Comparison of ENCODE assay signal across 19 cellular contexts in the genomic region with DNA sequence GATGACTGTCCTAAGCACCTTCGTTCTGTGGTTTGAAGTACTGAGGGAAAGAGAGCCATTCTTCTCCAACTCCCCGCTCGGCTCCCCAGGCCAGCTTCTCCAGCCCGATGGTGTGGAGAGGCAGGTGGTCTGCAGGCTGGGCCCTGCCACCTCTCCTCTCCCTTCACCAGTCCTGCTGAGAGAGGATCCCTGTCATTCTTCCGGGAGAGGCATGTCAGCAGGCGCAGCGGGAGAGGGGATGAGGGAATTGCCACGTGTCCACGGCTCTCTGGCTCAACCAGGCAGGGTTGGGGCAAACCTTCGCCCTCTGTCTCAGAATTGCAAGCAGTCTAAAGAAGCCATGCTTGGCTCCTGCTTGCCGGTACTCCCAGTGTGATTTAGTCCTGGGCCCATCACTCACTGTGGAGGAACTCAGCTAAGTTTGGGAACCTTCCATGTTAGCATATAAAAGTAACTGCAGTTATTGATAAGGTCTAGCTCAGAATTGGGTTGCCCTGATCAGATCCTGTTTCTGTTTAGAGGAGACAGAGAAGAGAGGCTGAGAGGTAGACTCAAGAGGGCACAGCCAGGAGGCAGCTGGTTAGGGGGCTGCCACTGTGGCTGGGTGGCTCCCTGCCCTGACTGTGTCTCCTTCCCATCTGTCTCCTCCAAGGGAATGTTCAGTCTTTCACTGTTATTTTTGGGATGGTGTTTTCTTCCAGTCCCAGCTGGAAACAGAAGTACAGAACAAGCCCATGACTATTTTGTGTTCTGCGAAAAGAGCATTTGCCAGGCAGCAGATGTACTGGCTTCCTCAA. TPM values are rescaled to one million over a fixed set of nuclear protein-coding genes. Genes with fewer than 3 reads are reported as not detected.
DNase-seq lines count a peak whose midpoint lies in the region; ATAC-seq and TF ChIP-seq lines count a peak whose summit lies in the region.
"Had no signal": no experiment of that assay in that cellular context is flagged by ENCODE, and none has a peak within 500 bp of the region (broad histone marks: within the 10 kb centered on the region; RNA-seq: fewer than 3 reads in every experiment).

No MANE protein-coding gene starts in this region.

- peaks cover 12% of the 10 kb centered on the region for H3K36me3 ChIP-seq in CD8-positive, alpha-beta T cell (ENCODE audit: insufficient read depth, low read length)
- H3K36me3 ChIP-seq: ascending aorta, Peyer's patch, thoracic aorta had no signal

- no peaks in the 10 kb centered on the region for H3K27me3 ChIP-seq in CD8-positive, alpha-beta T cell (ENCODE audit: insufficient read depth, low read length)
- H3K27me3 ChIP-seq: ascending aorta, Peyer's patch had no signal

- CTCF ChIA-PET in activated CD4-positive, alpha-beta memory T cell treated with anti-CD3 and anti-CD28 coated beads for 36 hours (lab: Charles Lee): interaction anchor here (0.7 to 1.5 kb wide), 3 partner anchors 12 to 18 kb away, joined by 3 to 5 read pairs (median 4); a partner anchor contains a TSS
- CTCF ChIA-PET in activated CD4-positive, alpha-beta memory T cell treated with anti-CD3 and anti-CD28 coated beads, Interleukin-2, amount 10 ng/mL, durations not matched to agents 7 days and 5 days (lab: Charles Lee): no interaction called here
- CTCF ChIA-PET in CD8-positive, alpha-beta T cell (lab: Charles Lee): interaction anchor here (0.9 kb wide), 1 partner anchor 15 kb away, joined by 4 read pairs; no protein-coding TSS in a partner anchor

- H3K4me3 ChIP-seq in CD8-positive, alpha-beta T cell (ENCODE audit: low read depth, low read length): no peak overlapping the region
- H3K4me3 ChIP-seq: A549, ascending aorta, Peyer's patch, thoracic aorta had no signal

- POLR2A ChIA-PET in activated CD4-positive, alpha-beta memory T cell treated with anti-CD3 and anti-CD28 coated beads for 36 hours (lab: Charles Lee): interaction anchor here (0.9 to 1.6 kb wide), 3 partner anchors 11 to 18 kb away, joined by 3 to 6 read pairs (median 4); a partner anchor contains a TSS
- POLR2A ChIA-PET in activated CD4-positive, alpha-beta memory T cell treated with anti-CD3 and anti-CD28 coated beads, Interleukin-2, amount 10 ng/mL, durations not matched to agents 7 days and 5 days (lab: Charles Lee): no interaction called here
- POLR2A ChIA-PET in CD8-positive, alpha-beta T cell (lab: Charles Lee): interaction anchor here (0.8 to 1.5 kb wide), 3 partner anchors 10 to 18 kb away, joined by 3 to 4 read pairs (median 4); a partner anchor contains a TSS

- no peak for TF ChIP-seq CTCF in CD8-positive, alpha-beta T cell (IDR thresholded peaks at IDR 0.05)
- no peak for TF ChIP-seq CTCF in brain (conservative IDR thresholded peaks at IDR 0.05)
- no peak for TF ChIP-seq CTCF in osteocyte (IDR thresholded peaks at IDR 0.05)

- no peak for ATAC-seq in CD8-positive, alpha-beta T cell
- ATAC-seq in GM18519 (IDR thresholded peaks at IDR 0.05; ENCODE audit: low FRiP score, unreplicated experiment): no peak
- ATAC-seq: A549 had no signal

- no peaks in the 10 kb centered on the region for H3K9me3 Mint-ChIP-seq in activated CD4-positive, alpha-beta memory T cell treated with anti-CD3 and anti-CD28 coated beads for 36 hours
- no peaks in the 10 kb centered on the region for H3K9me3 Mint-ChIP-seq in activated CD4-positive, alpha-beta memory T cell treated with anti-CD3 and anti-CD28 coated beads, Interleukin-2, amount 10 ng/mL, durations not matched to agents 7 days and 5 days
- no peaks in the 10 kb centered on the region for H3K9me3 Mint-ChIP-seq in CD8-positive, alpha-beta T cell
- H3K9me3 Mint-ChIP-seq in brain (peaks cover 0 to 3% (median 0%) of the 10 kb centered on the region in 5 experiments), osteocyte (ENCODE audit: unreplicated experiment) (no peaks in the 10 kb centered on the region)

- intact Hi-C loops in activated CD4-positive, alpha-beta memory T cell treated with anti-CD3 and anti-CD28 coated beads for 36 hours (cut with micrococcal nuclease): loop anchor here (1.0 kb wide), 1 partner anchor 9 kb away; no protein-coding TSS in a partner anchor
- intact Hi-C loops in CD8-positive, alpha-beta T cell (cut with DNase I, micrococcal nuclease): no loop called here

- no peak for DNase-seq in activated CD4-positive, alpha-beta memory T cell treated with anti-CD3 and anti-CD28 coated beads for 36 hours
- no peak for DNase-seq in activated CD4-positive, alpha-beta memory T cell treated with anti-CD3 and anti-CD28 coated beads, Interleukin-2, amount 10 ng/mL, durations not matched to agents 7 days and 5 days
- peak in 1 of 7 experiments; percentile 29 for DNase-seq in CD8-positive, alpha-beta T cell
- DNase-seq in osteocyte (ENCODE audit: extremely low spot score, unreplicated experiment) (no peak), HuH-7 (ENCODE audit: low spot score) (no peak), germinal center (ENCODE audit: low spot score) (no peak)
- DNase-seq: cerebellar nuclear complex; effector CD8-positive, alpha-beta T cell; NCI-H2227 treated with DMSO at 0.1 percent for 48 hours; Peyer's patch; posterior cingulate gyrus; SK-N-SH had no signal

- H3K4me1 Mint-ChIP-seq in activated CD4-positive, alpha-beta memory T cell treated with anti-CD3 and anti-CD28 coated beads for 36 hours (ENCODE audit: low read depth): peaks cover 82% of the 10 kb centered on the region
- H3K4me1 Mint-ChIP-seq in activated CD4-positive, alpha-beta memory T cell treated with anti-CD3 and anti-CD28 coated beads, Interleukin-2, amount 10 ng/mL, durations not matched to agents 7 days and 5 days: peaks cover 52% of the 10 kb centered on the region
- H3K4me1 Mint-ChIP-seq in CD8-positive, alpha-beta T cell (ENCODE audit: low read depth): peaks cover 79% of the 10 kb centered on the region
- H3K4me1 Mint-ChIP-seq in brain (peaks cover 75% of the 10 kb centered on the region), osteocyte (ENCODE audit: unreplicated experiment) (peaks cover 54% of the 10 kb centered on the region)

- H3K4me3 Mint-ChIP-seq in activated CD4-positive, alpha-beta memory T cell treated with anti-CD3 and anti-CD28 coated beads for 36 hours: peak overlapping the region; percentile 26
- no peak overlapping the region for H3K4me3 Mint-ChIP-seq in activated CD4-positive, alpha-beta memory T cell treated with anti-CD3 and anti-CD28 coated beads, Interleukin-2, amount 10 ng/mL, durations not matched to agents 7 days and 5 days
- peak overlapping the region; percentile 62 for H3K4me3 Mint-ChIP-seq in CD8-positive, alpha-beta T cell
- H3K4me3 Mint-ChIP-seq in brain (peak overlapping the region in 1 of 5 experiments; percentile 58), osteocyte (ENCODE audit: unreplicated experiment) (no peak overlapping the region)
- H3K4me3 Mint-ChIP-seq: activated CD4-positive, alpha-beta T cell treated with anti-CD3 and anti-CD28 coated beads, Interleukin-2, amount 10 ng/mL, durations not matched to agents 7 days and 5 days; CD14-positive monocyte had no signal

- H3K36me3 Mint-ChIP-seq in activated CD4-positive, alpha-beta memory T cell treated with anti-CD3 and anti-CD28 coated beads for 36 hours: peaks cover 11% of the 10 kb centered on the region
- H3K36me3 Mint-ChIP-seq in activated CD4-positive, alpha-beta memory T cell treated with anti-CD3 and anti-CD28 coated beads, Interleukin-2, amount 10 ng/mL, durations not matched to agents 7 days and 5 days (ENCODE audit: low read depth): peaks cover 55% of the 10 kb centered on the region
- peaks cover 30% of the 10 kb centered on the region for H3K36me3 Mint-ChIP-seq in CD8-positive, alpha-beta T cell
- H3K36me3 Mint-ChIP-seq in brain (peaks cover 10% of the 10 kb centered on the region), osteocyte (ENCODE audit: unreplicated experiment) (peaks cover 39% of the 10 kb centered on the region)

- H3K9me3 ChIP-seq in CD8-positive, alpha-beta T cell (ENCODE audit: low read length): no peaks in the 10 kb centered on the region
- H3K9me3 ChIP-seq: A549, ascending aorta, Peyer's patch, SK-N-SH, thoracic aorta had no signal

- no peaks in the 10 kb centered on the region for H3K27me3 Mint-ChIP-seq in activated CD4-positive, alpha-beta memory T cell treated with anti-CD3 and anti-CD28 coated beads for 36 hours
- no peaks in the 10 kb centered on the region for H3K27me3 Mint-ChIP-seq in activated CD4-positive, alpha-beta memory T cell treated with anti-CD3 and anti-CD28 coated beads, Interleukin-2, amount 10 ng/mL, durations not matched to agents 7 days and 5 days
- H3K27me3 Mint-ChIP-seq in CD8-positive, alpha-beta T cell (ENCODE audit: low read depth): no peaks in the 10 kb centered on the region
- no peaks in the 10 kb centered on the region for H3K27me3 Mint-ChIP-seq in brain
- no peaks in the 10 kb centered on the region for H3K27me3 Mint-ChIP-seq in osteocyte (ENCODE audit: unreplicated experiment)
- H3K27me3 Mint-ChIP-seq: activated CD4-positive, alpha-beta T cell treated with anti-CD3 and anti-CD28 coated beads, Interleukin-2, amount 10 ng/mL, durations not matched to agents 7 days and 5 days had no signal

- peak overlapping the region; percentile 50 for H3K27ac Mint-ChIP-seq in activated CD4-positive, alpha-beta memory T cell treated with anti-CD3 and anti-CD28 coated beads for 36 hours
- no peak overlapping the region for H3K27ac Mint-ChIP-seq in activated CD4-positive, alpha-beta memory T cell treated with anti-CD3 and anti-CD28 coated beads, Interleukin-2, amount 10 ng/mL, durations not matched to agents 7 days and 5 days
- peak overlapping the region; percentile 82 for H3K27ac Mint-ChIP-seq in CD8-positive, alpha-beta T cell
- H3K27ac Mint-ChIP-seq in brain (peak overlapping the region; percentile 5 to 94 (median 45)), osteocyte (ENCODE audit: unreplicated experiment) (peak overlapping the region; percentile 47)
- H3K27ac Mint-ChIP-seq: activated CD4-positive, alpha-beta T cell treated with anti-CD3 and anti-CD28 coated beads, Interleukin-2, amount 10 ng/mL, durations not matched to agents 7 days and 5 days had no signal

- H3K4me1 ChIP-seq in CD8-positive, alpha-beta T cell (ENCODE audit: insufficient read depth, low read length): peaks cover 63% of the 10 kb centered on the region
- H3K4me1 ChIP-seq: A549, ascending aorta, Peyer's patch had no signal

- H3K27ac ChIP-seq in CD8-positive, alpha-beta T cell (ENCODE audit: low read depth, low read length): no peak overlapping the region
- H3K27ac ChIP-seq: A549, ascending aorta, thoracic aorta had no signal

RNA-seq across cellular contexts. Expression of a gene that starts 17.4 kb away (rescaled TPM):
- total RNA-seq in activated CD4-positive, alpha-beta memory T cell treated with anti-CD3 and anti-CD28 coated beads for 36 hours: 10 to 100 TPM; 13.4 to 13.9 TPM
- total RNA-seq in activated CD4-positive, alpha-beta memory T cell treated with anti-CD3 and anti-CD28 coated beads, Interleukin-2, amount 10 ng/mL, durations not matched to agents 7 days and 5 days: 10 to 100 TPM; 28.9 to 29.9 TPM
- 1 to 10 TPM; 8.1 to 8.4 TPM for total RNA-seq in CD8-positive, alpha-beta T cell
- 0.14 TPM for polyA plus RNA-seq in brain (ENCODE audit: insufficient read depth, low read depth, low replicate concordance)
- 76.9 and 77.0 TPM in 2 replicates for total RNA-seq in osteocyte

Comparison
In these comparisons a context has a peak if more than half of its experiments do, and no peak if none do; other contexts are left out.
1. H3K4me3 Mint-ChIP-seq: peak in activated CD4-positive, alpha-beta memory T cell treated with anti-CD3 and anti-CD28 coated beads for 36 hours (single experiment) and CD8-positive, alpha-beta T cell (single experiment); none in activated CD4-positive, alpha-beta memory T cell treated with anti-CD3 and anti-CD28 coated beads, Interleukin-2, amount 10 ng/mL, durations not matched to agents 7 days and 5 days (single experiment) and osteocyte (single experiment).